Comparison of ENCODE assay signal across 14 cellular contexts in the genomic region with DNA sequence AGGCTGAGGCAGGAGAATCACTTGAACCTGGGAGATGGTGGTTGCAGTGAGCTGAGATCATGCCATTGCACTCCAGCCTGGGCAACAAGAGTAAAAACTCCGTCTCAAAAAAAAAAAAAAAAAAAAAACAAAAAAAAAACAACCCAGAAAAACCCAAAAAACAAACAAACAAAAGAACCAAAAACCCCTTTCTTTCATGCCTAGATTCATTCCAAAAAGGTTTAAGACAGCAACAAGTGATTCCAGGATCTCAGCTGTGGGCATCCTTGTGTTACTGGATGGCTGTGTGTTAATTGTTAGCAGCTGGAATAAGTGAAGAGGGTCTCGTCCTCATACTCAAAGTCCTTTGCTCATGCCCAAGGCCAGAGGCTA. TPM values are rescaled to one million over a fixed set of nuclear protein-coding genes. Genes with fewer than 3 reads are reported as not detected.
DNase-seq lines count a peak whose midpoint lies in the region; TF ChIP-seq lines count a peak whose summit lies in the region.
"Had no signal": no experiment of that assay in that cellular context is flagged by ENCODE, and none has a peak within 500 bp of the region (broad histone marks: within the 10 kb centered on the region; RNA-seq: fewer than 3 reads in every experiment).

No MANE protein-coding gene starts in this region.

- 77% methylated on average over 2 of the region's 2 CpGs for WGBS in esophagus muscularis mucosa
- 41 to 75% methylated on average over 1 to 2 of the region's 2 CpGs for WGBS in sigmoid colon, 2 donors

- TF ChIP-seq EP300 in esophagus muscularis mucosa (IDR thresholded peaks at IDR 0.05) (no peak), sigmoid colon (IDR thresholded peaks at IDR 0.05) (no peak)

- DNase-seq in PC-9 (no peak), esophagus muscularis mucosa (ENCODE audit: extremely low spot score) (no peak), sigmoid colon (no peak), epidermal melanocyte (ENCODE audit: insufficient read length, low spot score) (no peak), OCI-M1 (lab: John Stamatoyannopoulos, UW) (no peak), OCI-M2 (lab: John Stamatoyannopoulos, UW; ENCODE audit: unreplicated experiment) (no peak)
- no peak for DNase-seq in NK-92 treated with Interleukin-12 subunit alpha and Interleukin-12 subunit beta, amount 100 ng/mL, for 24 hours (lab: John Stamatoyannopoulos, UW)
- DNase-seq: COR-L47; effector CD4-positive, alpha-beta T cell; GF-D8; NCI-H748 treated with DMSO at 0.1 percent for 48 hours; nephron progenitor cell; stimulated activated CD4-positive, alpha-beta T cell treated with anti-CD3 and anti-CD28 coated beads, Interleukin-4, amount 100 ng/mL, for 24 hours had no signal

- H3K4me3 ChIP-seq in ACC112 (ENCODE audit: low read depth, low read length) (peak overlapping the region; percentile 39), PC-9 (peak overlapping the region; percentile 19; the same call in 1 of the 2 replicates), esophagus muscularis mucosa (no peak overlapping the region), sigmoid colon (no peak overlapping the region)

- H3K4me2 ChIP-seq in PC-9, result peak overlapping the region; percentile 85

- no peaks in the 10 kb centered on the region for H3K36me3 ChIP-seq in ACC112 (ENCODE audit: insufficient read depth, low read length)
- H3K36me3 ChIP-seq in PC-9 (ENCODE audit: low read depth), result peaks cover 66% of the 10 kb centered on the region
- no peaks in the 10 kb centered on the region for H3K36me3 ChIP-seq in esophagus muscularis mucosa
- no peaks in the 10 kb centered on the region for H3K36me3 ChIP-seq in sigmoid colon

- BruUV-seq in PC-9 (replicated peaks; lab: Mats Ljungman, UMichigan), result no TSS peak

- no peaks in the 10 kb centered on the region for H3K9me2 ChIP-seq in PC-9 (ENCODE audit: insufficient read depth)

- H3K4me1 ChIP-seq in ACC112 (ENCODE audit: control insufficient read depth, insufficient read depth, low read length, unreplicated experiment) (peaks cover 47% of the 10 kb centered on the region), PC-9 (replicated peaks; ENCODE audit: insufficient read depth) (peaks cover 89% of the 10 kb centered on the region), esophagus muscularis mucosa (peaks cover 7 to 23% (median 12%) of the 10 kb centered on the region in 4 donors), sigmoid colon (peaks cover 0 to 11% (median 0%) of the 10 kb centered on the region in 4 donors)

- peak overlapping the region; percentile 96 for H3K27ac ChIP-seq in ACC112 (ENCODE audit: low read depth, low read length)
- H3K27ac ChIP-seq in PC-9, result peak overlapping the region; percentile 76
- peak overlapping the region; percentile 40 to 72 (median 66) for H3K27ac ChIP-seq in esophagus muscularis mucosa (replicated peaks in 1 of 4)
- peak overlapping the region in 3 of 4 donors; percentile 4 to 78 (median 61) for H3K27ac ChIP-seq in sigmoid colon

- H3K27me3 ChIP-seq in ACC112 (ENCODE audit: insufficient read depth, low read length), result no peaks in the 10 kb centered on the region
- no peaks in the 10 kb centered on the region for H3K27me3 ChIP-seq in PC-9 (ENCODE audit: insufficient read depth, low read depth)
- no peaks in the 10 kb centered on the region for H3K27me3 ChIP-seq in esophagus muscularis mucosa
- no peaks in the 10 kb centered on the region for H3K27me3 ChIP-seq in sigmoid colon

- H4K20me1 ChIP-seq in PC-9 (ENCODE audit: insufficient read depth), result peaks cover 93% of the 10 kb centered on the region

- TF ChIP-seq CTCF in PC-9 (conservative IDR thresholded peaks at IDR 0.05), result no peak
- TF ChIP-seq CTCF in esophagus muscularis mucosa (IDR thresholded peaks at IDR 0.05), result no peak
- TF ChIP-seq CTCF in sigmoid colon (IDR thresholded peaks at IDR 0.05), result no peak

- no peak overlapping the region for H2AFZ ChIP-seq in ACC112 (ENCODE audit: low read length, unreplicated experiment)
- no peak overlapping the region for H2AFZ ChIP-seq in PC-9

- H3K79me2 ChIP-seq in ACC112 (ENCODE audit: control insufficient read depth, insufficient read depth, low read length, unreplicated experiment) (peaks cover 25% of the 10 kb centered on the region), PC-9 (ENCODE audit: low read depth) (peaks cover 100% of the 10 kb centered on the region)

- H3K9me3 ChIP-seq in PC-9 (ENCODE audit: insufficient read depth, low read depth) (no peaks in the 10 kb centered on the region), esophagus muscularis mucosa (no peaks in the 10 kb centered on the region), sigmoid colon (no peaks in the 10 kb centered on the region)

- POLR2A ChIA-PET in PC-9 (lab: Charles Lee; ENCODE audit: unreplicated experiment), result interaction anchor here (1.1 to 2.8 kb wide), 2 partner anchors 9 to 28 kb away, joined by 28 to 58 read pairs; a partner anchor contains a TSS

- H3F3A ChIP-seq in PC-9 (ENCODE audit: insufficient read depth, low read depth), result peaks cover 96% of the 10 kb centered on the region

- TF ChIP-seq POLR2A in esophagus muscularis mucosa (IDR thresholded peaks at IDR 0.05; ENCODE audit: low read depth), result no peak
- no peak for TF ChIP-seq POLR2A in sigmoid colon (IDR thresholded peaks at IDR 0.05)

- intact Hi-C loops in PC-9 (cut with micrococcal nuclease; ENCODE audit: unreplicated experiment), result loop anchor here (2.0 kb wide), 1 partner anchor 66 kb away; no protein-coding TSS in a partner anchor
- intact Hi-C loops in esophagus muscularis mucosa (cut with DNase I), result no loop called here
- intact Hi-C loops in sigmoid colon (cut with DNase I), result no loop called here

- CTCF ChIA-PET in PC-9 (lab: Charles Lee), result interaction anchor here (0.7 kb wide), 1 partner anchor 18 kb away, joined by 3 read pairs; no protein-coding TSS in a partner anchor

RNA-seq across cellular contexts. Expression of a gene that starts 9.4 kb away (rescaled TPM):
- total RNA-seq in PC-9 (2021) (468 and 642 TPM in 2 replicates), esophagus muscularis mucosa (10 to 100 TPM in 1 of 4 donors, 1 to 10 TPM in 3; 2.9 to 30.0 (median 3.8) TPM), sigmoid colon (10 to 100 TPM in 1 of 4 donors, 1 to 10 TPM in 3; 2.1 to 11.4 (median 2.8) TPM)
- polyA plus RNA-seq in sigmoid colon, result 10 to 100 TPM; 13.8 to 75.5 (median 30.5) TPM

RNA-seq across cellular contexts. Expression of a gene that starts 51.2 kb away (rescaled TPM):
- total RNA-seq in PC-9 (2021) (not detected in 2 replicates), esophagus muscularis mucosa (under 1 TPM in 1 of 4 donors, not detected in 3; 0.84 TPM), sigmoid colon (not detected)
- under 1 TPM in 1 of 3 donors, not detected in 2; 0.16 TPM for polyA plus RNA-seq in sigmoid colon

Comparison
In these comparisons a context has a peak if more than half of its experiments do, and no peak if none do; other contexts are left out.
1. H3K4me3 ChIP-seq: peak in ACC112 (single experiment) and PC-9 (single experiment); none in esophagus muscularis mucosa (0 of 4) and sigmoid colon (0 of 4).
2. RNA of a gene that starts 9.4 kb away (total RNA-seq): 468 to 642 TPM in PC-9; 2.9 to 30.0 TPM in esophagus muscularis mucosa and 2.1 to 11.4 TPM in sigmoid colon; every median in the first group is over 10 times any median in the second.
3. Peak in every context shown above with its lines, with median percentiles within 50 percentile points of each other: H3K27ac ChIP-seq.